ENCODE assay signal across 8 cellular contexts in genomic region chr19:48720613-48721296, GRCh38. TPM values are rescaled to one million over a fixed set of nuclear protein-coding genes. Genes with fewer than 3 reads are reported as not detected.
DNase-seq lines count a peak whose midpoint lies in the region; ATAC-seq and TF ChIP-seq lines count a peak whose summit lies in the region.

No MANE protein-coding gene starts in this region.

- peaks cover 0 to 69% (median 35%) of the 10 kb centered on the region in 3 donors for H3K4me1 ChIP-seq in gastroesophageal sphincter
- H3K4me1 ChIP-seq in suprapubic skin, result peaks cover 40% of the 10 kb centered on the region

- TF ChIP-seq POLR2A in gastroesophageal sphincter (IDR thresholded peaks at IDR 0.05), result no peak
- no peak for TF ChIP-seq POLR2A in suprapubic skin (IDR thresholded peaks at IDR 0.05)

- peak; percentile 96 for ATAC-seq in gastroesophageal sphincter

- H3K36me3 ChIP-seq in H7 (replicated peaks; ENCODE audit: control insufficient read depth, insufficient read depth, low read length) (no peaks in the 10 kb centered on the region), MG63 (no peaks in the 10 kb centered on the region), gastroesophageal sphincter (peaks cover 0 to 6% of the 10 kb centered on the region in 2 donors), suprapubic skin (no peaks in the 10 kb centered on the region)

- peak overlapping the region; percentile 64 to 97 (median 93) for H3K27ac ChIP-seq in gastroesophageal sphincter
- H3K27ac ChIP-seq in suprapubic skin, result peak overlapping the region; percentile 56

- peak in 1 of 4 experiments; percentile 9 for TF ChIP-seq CTCF in gastroesophageal sphincter (IDR thresholded peaks at IDR 0.05)
- no peak for TF ChIP-seq CTCF in suprapubic skin (IDR thresholded peaks at IDR 0.05)

- no peak for TF ChIP-seq EP300 in gastroesophageal sphincter (IDR thresholded peaks at IDR 0.05)
- no peak for TF ChIP-seq EP300 in suprapubic skin (IDR thresholded peaks at IDR 0.05)

- no peaks in the 10 kb centered on the region for H3K9me3 ChIP-seq in MG63
- no peaks in the 10 kb centered on the region for H3K9me3 ChIP-seq in gastroesophageal sphincter
- no peaks in the 10 kb centered on the region for H3K9me3 ChIP-seq in suprapubic skin

- H3K27me3 ChIP-seq in H7 (ENCODE audit: control insufficient read depth, insufficient read depth, low read length), result no peaks in the 10 kb centered on the region
- no peaks in the 10 kb centered on the region for H3K27me3 ChIP-seq in MG63
- no peaks in the 10 kb centered on the region for H3K27me3 ChIP-seq in gastroesophageal sphincter
- H3K27me3 ChIP-seq in suprapubic skin, result no peaks in the 10 kb centered on the region

- DNase-seq in ELR (ENCODE audit: low read depth) (peak; percentile 99), H7 (peak; percentile 98), MG63 (peak; percentile 96), SHP77 (lab: John Stamatoyannopoulos, UW) (peak; percentile 97 to 99), activated gamma-delta T cell treated with Interleukin-2 at 50 U/mL for 16 hours (peak; percentile 87), nucleus accumbens (lab: John Stamatoyannopoulos, UW) (peak; percentile 84 to 100 (median 98)), suprapubic skin (ENCODE audit: low spot score in 2 of 2) (peak; percentile 99 to 100)

- WGBS in gastroesophageal sphincter (ENCODE audit: low coverage in 1 of 2), 2 donors, result 0% methylated on average over 7 to 9 of the region's 42 CpGs
- WGBS in suprapubic skin, result 7% methylated on average over 41 of the region's 42 CpGs

- peak overlapping the region; percentile 72 for H3K4me3 ChIP-seq in H7 (ENCODE audit: insufficient read depth, low read depth, low read length)
- peak overlapping the region; percentile 62 for H3K4me3 ChIP-seq in MG63
- peak overlapping the region; percentile 37 to 63 for H3K4me3 ChIP-seq in gastroesophageal sphincter
- H3K4me3 ChIP-seq in suprapubic skin, result peak overlapping the region; percentile 52

RNA-seq across cellular contexts. Expression of gene MAMSTR, which starts 1.2 kb away (rescaled TPM):
- 1.7 and 2.4 TPM in 2 replicates for total RNA-seq in H7 (2014; rRNA removed; shearing (Covaris generic))
- total RNA-seq in MG63 (2014; rRNA removed; shearing (Covaris generic); ENCODE audit: low replicate concordance), result 0.79 TPM in 1 of 2 replicates, not detected in the other
- total RNA-seq in gastroesophageal sphincter, result 1 to 10 TPM in 2 of 4 donors, under 1 TPM in 2; 0.25 to 3.7 (median 1.3) TPM
- 1 to 10 TPM in 3 of 4 donors, under 1 TPM in 1; 0.57 to 1.6 (median 1.5) TPM for total RNA-seq in suprapubic skin

RNA-seq across cellular contexts. Expression of gene RASIP1, which starts 19.7 kb away (rescaled TPM):
- total RNA-seq in H7 (2014; rRNA removed; shearing (Covaris generic)), result 4.5 and 4.6 TPM in 2 replicates
- 0.72 TPM in 1 of 2 replicates, not detected in the other for total RNA-seq in MG63 (2014; rRNA removed; shearing (Covaris generic); ENCODE audit: low replicate concordance)
- total RNA-seq in gastroesophageal sphincter (10 to 100 TPM in 3 of 4 donors, 1 to 10 TPM in 1; 9.8 to 16.4 (median 10.3) TPM), suprapubic skin (10 to 100 TPM in 1 of 4 donors, 1 to 10 TPM in 3; 5.1 to 16.1 (median 6.5) TPM)

RNA-seq across cellular contexts. Expression of gene FUT2, which starts 25.0 kb away (rescaled TPM):
- 0.78 and 1.8 TPM in 2 replicates for total RNA-seq in H7 (2014; rRNA removed; shearing (Covaris generic))
- total RNA-seq in MG63 (2014; rRNA removed; shearing (Covaris generic); ENCODE audit: low replicate concordance), result not detected in 2 replicates
- 1 to 10 TPM in 1 of 4 donors, not detected in 3; 3.4 TPM for total RNA-seq in gastroesophageal sphincter
- 10 to 100 TPM in 1 of 4 donors, 1 to 10 TPM in 3; 2.1 to 17.4 (median 4.9) TPM for total RNA-seq in suprapubic skin

RNA-seq across cellular contexts. Expression of gene IZUMO1, which starts 26.0 kb away (rescaled TPM):
- 0.18 and 0.24 TPM in 2 replicates for total RNA-seq in H7 (2014; rRNA removed; shearing (Covaris generic))
- total RNA-seq in MG63 (2014; rRNA removed; shearing (Covaris generic); ENCODE audit: low replicate concordance), result not detected in 2 replicates
- total RNA-seq in gastroesophageal sphincter, result under 1 TPM in 1 of 4 donors, not detected in 3; 0.27 TPM
- under 1 TPM in 2 of 4 donors, not detected in 2; 0.40 to 0.45 TPM for total RNA-seq in suprapubic skin

RNA-seq across cellular contexts. Expression of gene FUT1, which starts 31.7 kb away (rescaled TPM):
- total RNA-seq in H7 (2014; rRNA removed; shearing (Covaris generic)), result 6.1 and 8.2 TPM in 2 replicates
- total RNA-seq in MG63 (2014; rRNA removed; shearing (Covaris generic); ENCODE audit: low replicate concordance), result 0.07 and 0.16 TPM in 2 replicates
- total RNA-seq in gastroesophageal sphincter (1 to 10 TPM in 3 of 4 donors, under 1 TPM in 1; 0.54 to 3.5 (median 2.6) TPM), suprapubic skin (1 to 10 TPM; 1.2 to 3.9 (median 2.6) TPM)

Comparison
In these comparisons a context has a peak if more than half of its experiments do, and no peak if none do; other contexts are left out.
1. Peak in every context shown above with its lines: DNase-seq, ATAC-seq, H3K4me3 ChIP-seq and H3K27ac ChIP-seq.